Comparison of ENCODE assay signal across 19 cellular contexts in the genomic region with DNA sequence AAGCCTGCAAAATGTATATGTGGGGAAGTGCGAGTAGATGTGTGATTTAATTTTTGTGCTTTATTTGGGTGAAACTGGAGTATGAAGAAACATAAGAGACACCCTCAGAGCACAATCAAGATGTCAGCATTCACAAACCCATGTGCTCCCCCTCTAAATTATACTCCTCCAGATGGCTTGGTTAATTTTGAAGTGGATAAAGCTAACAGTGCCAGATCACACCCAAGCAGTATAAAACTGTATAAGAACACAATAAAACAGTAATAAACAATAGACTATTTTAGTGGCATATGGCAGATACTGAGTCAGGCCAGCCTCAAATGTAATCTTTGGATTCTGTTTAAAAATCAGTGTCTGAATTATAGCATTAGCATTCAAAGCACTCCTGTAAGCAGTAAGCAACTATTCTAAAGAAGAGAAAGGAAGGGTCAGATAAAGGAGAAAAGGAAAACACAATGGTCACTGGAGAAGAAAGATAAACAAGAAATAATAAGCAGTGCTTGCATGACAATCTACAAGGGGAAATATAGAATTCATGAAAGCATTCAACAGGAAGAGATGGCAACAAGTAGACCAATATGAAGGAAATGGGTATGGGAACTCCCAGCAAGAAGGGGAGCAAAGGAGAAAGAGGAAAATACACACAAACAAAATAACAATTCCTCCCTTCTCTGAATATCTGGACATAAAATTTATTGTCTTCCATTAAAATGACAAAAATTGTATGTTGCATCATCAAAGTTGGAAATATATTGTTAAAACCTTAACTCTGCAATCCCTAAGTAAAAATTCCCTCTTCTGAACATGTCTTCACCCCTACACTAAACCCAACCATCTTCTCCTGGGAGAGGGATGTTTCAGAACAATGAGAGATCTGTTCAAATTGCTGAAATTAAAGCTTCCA.
"Had no signal": no experiment of that assay in that cellular context is flagged by ENCODE, and none has a peak within 500 bp of the region (broad histone marks: within the 10 kb centered on the region; RNA-seq: fewer than 3 reads in every experiment).

No MANE protein-coding gene starts in this region.

- H3K4me1 ChIP-seq: gastrocnemius medialis, left ventricle myocardium inferior, testis, upper lobe of left lung had no signal

- H3K27ac ChIP-seq: gastrocnemius medialis, left ventricle myocardium inferior, testis, upper lobe of left lung had no signal

- H3K4me3 Mint-ChIP-seq: activated CD4-positive, alpha-beta T cell treated with anti-CD3 and anti-CD28 coated beads, Interleukin-2, amount 10 ng/mL, durations not matched to agents 7 days and 5 days; activated CD8-positive, alpha-beta T cell treated with anti-CD3 and anti-CD28 coated beads, Interleukin-2, amount 10 ng/mL, durations not matched to agents 7 days and 5 days; activated naive CD4-positive, alpha-beta T cell treated with anti-CD3 and anti-CD28 coated beads, Interleukin-2, amount 10 ng/mL, durations not matched to agents 7 days and 5 days; activated naive CD8-positive, alpha-beta T cell treated with anti-CD3 and anti-CD28 coated beads, Interleukin-2, amount 50 U/mL, for 24 hours; activated T-cell treated with anti-CD3 and anti-CD28 coated beads, Interleukin-2, amount 50 U/mL, for 4 hours; neural crest cell; stimulated activated naive CD8-positive, alpha-beta T cell treated with anti-CD3 and anti-CD28 coated beads, Interleukin-15, Interleukin-2, amounts not matched to agents 100 ng/mL and 50 ng/mL, for 24 hours had no signal

- H3K9me3 Mint-ChIP-seq: activated naive CD8-positive, alpha-beta T cell treated with anti-CD3 and anti-CD28 coated beads, Interleukin-2, amount 50 U/mL, for 24 hours; neural crest cell; stimulated activated naive CD8-positive, alpha-beta T cell treated with anti-CD3 and anti-CD28 coated beads, Interleukin-15, Interleukin-2, amounts not matched to agents 100 ng/mL and 50 ng/mL, for 24 hours had no signal

- H3K27me3 ChIP-seq: gastrocnemius medialis, testis, upper lobe of left lung had no signal

- H3K4me3 ChIP-seq: gastrocnemius medialis, left ventricle myocardium inferior, testis, upper lobe of left lung had no signal

- DNase-seq: activated CD4-positive, alpha-beta T cell treated with anti-CD3 and anti-CD28 coated beads, Interleukin-2, amount 10 ng/mL, durations not matched to agents 7 days and 5 days; activated CD8-positive, alpha-beta T cell treated with anti-CD3 and anti-CD28 coated beads, Interleukin-2, amount 10 ng/mL, durations not matched to agents 7 days and 5 days; activated effector memory CD4-positive, alpha-beta T cell treated with Interleukin-2 at 50 U/mL for 16 hours; activated naive CD4-positive, alpha-beta T cell treated with anti-CD3 and anti-CD28 coated beads, Interleukin-2, amount 10 ng/mL, durations not matched to agents 7 days and 5 days; activated naive CD8-positive, alpha-beta T cell treated with anti-CD3 and anti-CD28 coated beads, Interleukin-2, amount 50 U/mL, for 24 hours; activated T-cell treated with anti-CD3 and anti-CD28 coated beads, Interleukin-2, amount 50 U/mL, for 4 hours; anterior cingulate cortex; caudate nucleus; gastrocnemius medialis; head of caudate nucleus; left ventricle myocardium inferior; mammary epithelial cell; naive B cell; stimulated activated CD4-positive, alpha-beta T cell treated with anti-CD3 and anti-CD28 coated beads, Interleukin-2, amount 100 ng/mL, for 24 hours; testis; upper lobe of left lung had no signal

- H3K36me3 Mint-ChIP-seq: brain had no signal

- H3K27me3 Mint-ChIP-seq: naive B cell had no signal

- ATAC-seq: activated CD8-positive, alpha-beta T cell treated with anti-CD3 and anti-CD28 coated beads, Interleukin-2, amount 10 ng/mL, durations not matched to agents 7 days and 5 days; activated naive CD8-positive, alpha-beta T cell treated with anti-CD3 and anti-CD28 coated beads, Interleukin-2, amount 50 U/mL, for 24 hours; activated T-cell treated with anti-CD3 and anti-CD28 coated beads, Interleukin-2, amount 50 U/mL, for 4 hours; gastrocnemius medialis had no signal

- H3K36me3 ChIP-seq: gastrocnemius medialis, left ventricle myocardium inferior, upper lobe of left lung had no signal

- H3K27ac Mint-ChIP-seq: activated CD4-positive, alpha-beta T cell treated with anti-CD3 and anti-CD28 coated beads, Interleukin-2, amount 10 ng/mL, durations not matched to agents 7 days and 5 days; activated CD8-positive, alpha-beta T cell treated with anti-CD3 and anti-CD28 coated beads, Interleukin-2, amount 10 ng/mL, durations not matched to agents 7 days and 5 days; activated naive CD4-positive, alpha-beta T cell treated with anti-CD3 and anti-CD28 coated beads, Interleukin-2, amount 10 ng/mL, durations not matched to agents 7 days and 5 days; activated naive CD8-positive, alpha-beta T cell treated with anti-CD3 and anti-CD28 coated beads, Interleukin-2, amount 50 U/mL, for 24 hours; stimulated activated naive CD8-positive, alpha-beta T cell treated with anti-CD3 and anti-CD28 coated beads, Interleukin-15, Interleukin-2, amounts not matched to agents 100 ng/mL and 50 ng/mL, for 24 hours had no signal

- H3K9me3 ChIP-seq: gastrocnemius medialis, testis, upper lobe of left lung had no signal
